8 cellular contexts compared by ENCODE assay signal in the genomic region with DNA sequence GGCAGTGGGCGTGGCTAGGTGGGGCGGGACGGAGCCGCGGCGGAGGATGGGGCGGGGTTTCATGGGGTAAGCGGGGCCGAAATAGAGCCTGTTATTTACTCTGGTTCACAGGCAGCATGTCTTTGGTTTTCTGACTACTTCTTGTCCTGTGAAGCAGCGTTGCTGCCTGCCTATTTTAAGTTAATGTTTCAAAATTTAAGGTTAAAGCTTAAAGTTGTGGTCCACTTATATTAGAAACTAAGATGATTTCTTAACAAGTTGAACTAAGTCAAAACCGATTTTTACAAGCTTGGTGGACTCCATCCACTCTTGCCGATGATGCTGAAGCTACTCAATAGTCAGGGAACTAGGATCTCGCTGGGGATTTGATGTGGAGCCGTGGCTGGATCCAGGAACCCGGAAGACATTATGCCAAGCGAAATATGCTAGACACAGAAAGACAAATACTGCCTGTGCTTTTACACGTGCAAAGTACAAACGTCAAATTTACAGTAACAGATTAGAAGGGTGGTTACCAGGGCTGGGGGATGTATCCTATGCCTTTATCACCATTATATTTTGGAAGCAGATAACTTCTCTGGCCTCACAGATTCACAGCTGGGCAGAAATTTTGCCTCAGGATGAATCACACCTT. TPM values are rescaled to one million over a fixed set of nuclear protein-coding genes. Genes with fewer than 3 reads are reported as not detected.
DNase-seq lines count a peak whose midpoint lies in the region; TF ChIP-seq lines count a peak whose summit lies in the region.

No MANE protein-coding gene starts in this region.

- peak overlapping the region; percentile 29 for H3K4me3 ChIP-seq in BJ (ENCODE audit: low read depth, low read length)
- H3K4me3 ChIP-seq in Karpas-422 (ENCODE audit: low read length) = peak overlapping the region; percentile 86
- H3K4me3 ChIP-seq in neural cell (ENCODE audit: low read length) = peak overlapping the region; percentile 89

- peaks cover 27% of the 10 kb centered on the region for H3K9me3 Mint-ChIP-seq in chondrocyte (ENCODE audit: low read depth)

- H3K36me3 ChIP-seq in BJ (ENCODE audit: control insufficient read depth, insufficient read depth, low read length) (no peaks in the 10 kb centered on the region), Karpas-422 (ENCODE audit: insufficient read depth, low read length) (peaks cover 21% of the 10 kb centered on the region), neural cell (ENCODE audit: insufficient read depth, low read length) (no peaks in the 10 kb centered on the region)

- H3K4me2 ChIP-seq in Karpas-422 (ENCODE audit: low read depth, low read length, poor library complexity, severe bottlenecking) (peak overlapping the region; percentile 93), neural cell (ENCODE audit: low read length) (no peak overlapping the region)

- POLR2A ChIA-PET in BJ (lab: Charles Lee) = interaction anchor here (0.6 kb wide), 1 partner anchor 49 kb away, joined by 3 read pairs; no protein-coding TSS in a partner anchor

- CTCF ChIA-PET in BJ (lab: Yijun Ruan, JAX) = interaction anchor here (1.1 to 3.0 kb wide), 2 partner anchors 53 to 97 kb away, joined by 3 to 21 read pairs; no protein-coding TSS in a partner anchor

- H3K9ac ChIP-seq in Karpas-422 (ENCODE audit: low read length) (peak overlapping the region; percentile 48), neural cell (ENCODE audit: low read length) (peak overlapping the region; percentile 86)

- no peak for TF ChIP-seq RAD21 in neural cell (conservative IDR thresholded peaks at IDR 0.05)

- H3K27ac Mint-ChIP-seq in chondrocyte (ENCODE audit: unreplicated experiment) = peak overlapping the region; percentile 98

- no peak for TF ChIP-seq EP300 in neural cell (conservative IDR thresholded peaks at IDR 0.05; ENCODE audit: poor library complexity, severe bottlenecking)

- H3K4me3 Mint-ChIP-seq in chondrocyte (ENCODE audit: unreplicated experiment) = peak overlapping the region; percentile 99

- no peaks in the 10 kb centered on the region for H3K27me3 ChIP-seq in BJ (ENCODE audit: control insufficient read depth, insufficient read depth, low read length)
- H3K27me3 ChIP-seq in Karpas-422 (ENCODE audit: low read length) = no peaks in the 10 kb centered on the region
- no peaks in the 10 kb centered on the region for H3K27me3 ChIP-seq in neural cell (ENCODE audit: insufficient read depth, low read depth, low read length)

- H3K36me3 Mint-ChIP-seq in chondrocyte (ENCODE audit: low read depth) = peaks cover 19% of the 10 kb centered on the region

- no peaks in the 10 kb centered on the region for H3K9me2 ChIP-seq in Karpas-422 (replicated peaks; ENCODE audit: insufficient read depth, low read length)
- no peaks in the 10 kb centered on the region for H3K9me2 ChIP-seq in neural cell (ENCODE audit: insufficient read depth, low read length)

- H4K20me1 ChIP-seq in Karpas-422 (ENCODE audit: insufficient read depth, low read depth, low read length) (no peaks in the 10 kb centered on the region), neural cell (ENCODE audit: insufficient read depth) (no peaks in the 10 kb centered on the region)

- peaks cover 20% of the 10 kb centered on the region for H3K4me1 Mint-ChIP-seq in chondrocyte (ENCODE audit: low read depth)

- H3K79me2 ChIP-seq in Karpas-422 (ENCODE audit: low read length) (peaks cover 35% of the 10 kb centered on the region), neural cell (replicated peaks; ENCODE audit: insufficient read depth, low read length) (peaks cover 20% of the 10 kb centered on the region)

- H3F3A ChIP-seq in neural cell (ENCODE audit: insufficient read depth, low read length, poor library complexity, severe bottlenecking) = no peaks in the 10 kb centered on the region

- H3K9me3 ChIP-seq in Karpas-422 (ENCODE audit: low read length) (peaks cover 23% of the 10 kb centered on the region), neural cell (ENCODE audit: low read length) (peaks cover 3% of the 10 kb centered on the region)

- H3K27ac ChIP-seq in Karpas-422 (ENCODE audit: low read length) (peak overlapping the region; percentile 27), neural cell (ENCODE audit: low read length) (peak overlapping the region; percentile 94)

- no peak for DNase-seq in BJ (ENCODE audit: low read depth)
- no peak for DNase-seq in Karpas-422
- no peak for DNase-seq in chondrocyte (ENCODE audit: low spot score)
- no peak for DNase-seq in activated CD4-positive, CD25-positive, alpha-beta regulatory T cell (lab: John Stamatoyannopoulos, UW)
- DNase-seq in stimulated activated CD4-positive, alpha-beta T cell treated with anti-CD3 and anti-CD28 coated beads, Interleukin-2, amount 100 ng/mL, for 48 hours = no peak
- no peak for DNase-seq in NCI-H2107 (lab: John Stamatoyannopoulos, UW)
- DNase-seq in NCI-H1048 (lab: John Stamatoyannopoulos, UW) = no peak

- H3K4me1 ChIP-seq in Karpas-422 (ENCODE audit: low read length) = peaks cover 15% of the 10 kb centered on the region

- H2AFZ ChIP-seq in Karpas-422 (ENCODE audit: low read length) = peak overlapping the region; percentile 91
- H2AFZ ChIP-seq in neural cell (ENCODE audit: low read depth, low read length) = no peak overlapping the region

- no peaks in the 10 kb centered on the region for H3K27me3 Mint-ChIP-seq in chondrocyte (ENCODE audit: low read depth)

- no peak for TF ChIP-seq CTCF in BJ (IDR thresholded peaks at IDR 0.05; ENCODE audit: insufficient read depth, low read depth, low read length)
- TF ChIP-seq CTCF in chondrocyte (IDR thresholded peaks at IDR 0.05) = no peak
- no peak for TF ChIP-seq CTCF in neural cell (IDR thresholded peaks at IDR 0.05; ENCODE audit: poor library complexity, severe bottlenecking)

TF ChIP-seq in neural cell, 6 proteins besides CTCF, POLR2A, EP300 and RAD21:
- TF ChIP-seq POLR2AphosphoS5 (IDR thresholded peaks at IDR 0.05) = no peak
- TF ChIP-seq TAF1 (IDR thresholded peaks at IDR 0.05; ENCODE audit: low read depth) = no peak
- TF ChIP-seq SMC3 (conservative IDR thresholded peaks at IDR 0.05; ENCODE audit: poor library complexity) = no peak
- no peak for TF ChIP-seq EZH2 (IDR thresholded peaks at IDR 0.05; ENCODE audit: borderline replicate concordance, insufficient read depth, low read length, poor library complexity, severe bottlenecking)
- no peak for TF ChIP-seq MXI1 (conservative IDR thresholded peaks at IDR 0.05; ENCODE audit: poor library complexity, severe bottlenecking)
- TF ChIP-seq, protein P1, sequence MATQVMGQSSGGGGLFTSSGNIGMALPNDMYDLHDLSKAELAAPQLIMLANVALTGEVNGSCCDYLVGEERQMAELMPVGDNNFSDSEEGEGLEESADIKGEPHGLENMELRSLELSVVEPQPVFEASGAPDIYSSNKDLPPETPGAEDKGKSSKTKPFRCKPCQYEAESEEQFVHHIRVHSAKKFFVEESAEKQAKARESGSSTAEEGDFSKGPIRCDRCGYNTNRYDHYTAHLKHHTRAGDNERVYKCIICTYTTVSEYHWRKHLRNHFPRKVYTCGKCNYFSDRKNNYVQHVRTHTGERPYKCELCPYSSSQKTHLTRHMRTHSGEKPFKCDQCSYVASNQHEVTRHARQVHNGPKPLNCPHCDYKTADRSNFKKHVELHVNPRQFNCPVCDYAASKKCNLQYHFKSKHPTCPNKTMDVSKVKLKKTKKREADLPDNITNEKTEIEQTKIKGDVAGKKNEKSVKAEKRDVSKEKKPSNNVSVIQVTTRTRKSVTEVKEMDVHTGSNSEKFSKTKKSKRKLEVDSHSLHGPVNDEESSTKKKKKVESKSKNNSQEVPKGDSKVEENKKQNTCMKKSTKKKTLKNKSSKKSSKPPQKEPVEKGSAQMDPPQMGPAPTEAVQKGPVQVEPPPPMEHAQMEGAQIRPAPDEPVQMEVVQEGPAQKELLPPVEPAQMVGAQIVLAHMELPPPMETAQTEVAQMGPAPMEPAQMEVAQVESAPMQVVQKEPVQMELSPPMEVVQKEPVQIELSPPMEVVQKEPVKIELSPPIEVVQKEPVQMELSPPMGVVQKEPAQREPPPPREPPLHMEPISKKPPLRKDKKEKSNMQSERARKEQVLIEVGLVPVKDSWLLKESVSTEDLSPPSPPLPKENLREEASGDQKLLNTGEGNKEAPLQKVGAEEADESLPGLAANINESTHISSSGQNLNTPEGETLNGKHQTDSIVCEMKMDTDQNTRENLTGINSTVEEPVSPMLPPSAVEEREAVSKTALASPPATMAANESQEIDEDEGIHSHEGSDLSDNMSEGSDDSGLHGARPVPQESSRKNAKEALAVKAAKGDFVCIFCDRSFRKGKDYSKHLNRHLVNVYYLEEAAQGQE (IDR thresholded peaks at IDR 0.05; ENCODE audit: borderline replicate concordance) = no peak
TF ChIP-seq in neural cell: peak in this region for 0.

RNA-seq across cellular contexts. Expression of a gene that starts 0.5 kb away (rescaled TPM):
- 2.6 and 3.1 TPM in 2 replicates for polyA plus RNA-seq in BJ (2011; rRNA removed)
- 3.2 and 5.2 TPM in 2 replicates for polyA minus RNA-seq in BJ (2011; rRNA and poly(A)+ RNA removed)
- 6.1 and 7.4 TPM in 2 replicates for total RNA-seq in Karpas-422 (2014; rRNA removed; shearing (Covaris generic); ENCODE audit: low replicate concordance)
- total RNA-seq in chondrocyte = 12.8 to 18.6 TPM (median 13.6 TPM) in 3 replicates
- polyA plus RNA-seq in neural cell = 9.7 and 10.9 TPM in 2 replicates
- polyA minus RNA-seq in neural cell = 53.3 and 61.9 TPM in 2 replicates

RNA-seq across cellular contexts. Expression of a gene that starts 31.2 kb away (rescaled TPM):
- 1.5 and 2.0 TPM in 2 replicates for polyA plus RNA-seq in BJ (2011; rRNA removed)
- polyA minus RNA-seq in BJ (2011; rRNA and poly(A)+ RNA removed) = 1.5 and 2.6 TPM in 2 replicates
- 5.5 and 9.6 TPM in 2 replicates for total RNA-seq in Karpas-422 (2014; rRNA removed; shearing (Covaris generic); ENCODE audit: low replicate concordance)
- total RNA-seq in chondrocyte = 14.5 to 18.1 TPM (median 14.7 TPM) in 3 replicates
- polyA plus RNA-seq in neural cell = 13.2 and 24.5 TPM in 2 replicates
- 56.5 and 67.3 TPM in 2 replicates for polyA minus RNA-seq in neural cell

RNA-seq across cellular contexts. Expression of a gene that starts 44.6 kb away (rescaled TPM):
- polyA plus RNA-seq in BJ (2011; rRNA removed) (4.8 and 6.7 TPM in 2 replicates), neural cell (27.5 and 30.1 TPM in 2 replicates)
- polyA minus RNA-seq in BJ (2011; rRNA and poly(A)+ RNA removed) = 14.9 and 15.6 TPM in 2 replicates
- total RNA-seq in Karpas-422 (2014; rRNA removed; shearing (Covaris generic); ENCODE audit: low replicate concordance) = not detected in 2 replicates
- total RNA-seq in chondrocyte = 24.3 to 46.8 TPM (median 26.4 TPM) in 3 replicates
- 79.9 and 81.0 TPM in 2 replicates for polyA minus RNA-seq in neural cell

RNA-seq across cellular contexts. Expression of a gene that starts 49.7 kb away (rescaled TPM):
- polyA plus RNA-seq in BJ (2011; rRNA removed) (146 and 269 TPM in 2 replicates), neural cell (394 and 458 TPM in 2 replicates)
- 347 and 506 TPM in 2 replicates for polyA minus RNA-seq in BJ (2011; rRNA and poly(A)+ RNA removed)
- total RNA-seq in Karpas-422 (2014; rRNA removed; shearing (Covaris generic); ENCODE audit: low replicate concordance) = 169 and 267 TPM in 2 replicates
- 210 to 236 TPM (median 228 TPM) in 3 replicates for total RNA-seq in chondrocyte
- polyA minus RNA-seq in neural cell = 386 and 406 TPM in 2 replicates

Comparison
In these comparisons a context has a peak if more than half of its experiments do, and no peak if none do; other contexts are left out.
1. H3K4me3 ChIP-seq: peak in every context shown above with its lines; median percentile 89 in neural cell; 86 in Karpas-422; 29 in BJ.
2. RNA of a gene that starts 44.6 kb away (total RNA-seq): 24.3 to 46.8 TPM in chondrocyte; not detected in Karpas-422; every median in the first group is over 10 times any median in the second.